8 cellular contexts compared by ENCODE assay signal in the genomic region with DNA sequence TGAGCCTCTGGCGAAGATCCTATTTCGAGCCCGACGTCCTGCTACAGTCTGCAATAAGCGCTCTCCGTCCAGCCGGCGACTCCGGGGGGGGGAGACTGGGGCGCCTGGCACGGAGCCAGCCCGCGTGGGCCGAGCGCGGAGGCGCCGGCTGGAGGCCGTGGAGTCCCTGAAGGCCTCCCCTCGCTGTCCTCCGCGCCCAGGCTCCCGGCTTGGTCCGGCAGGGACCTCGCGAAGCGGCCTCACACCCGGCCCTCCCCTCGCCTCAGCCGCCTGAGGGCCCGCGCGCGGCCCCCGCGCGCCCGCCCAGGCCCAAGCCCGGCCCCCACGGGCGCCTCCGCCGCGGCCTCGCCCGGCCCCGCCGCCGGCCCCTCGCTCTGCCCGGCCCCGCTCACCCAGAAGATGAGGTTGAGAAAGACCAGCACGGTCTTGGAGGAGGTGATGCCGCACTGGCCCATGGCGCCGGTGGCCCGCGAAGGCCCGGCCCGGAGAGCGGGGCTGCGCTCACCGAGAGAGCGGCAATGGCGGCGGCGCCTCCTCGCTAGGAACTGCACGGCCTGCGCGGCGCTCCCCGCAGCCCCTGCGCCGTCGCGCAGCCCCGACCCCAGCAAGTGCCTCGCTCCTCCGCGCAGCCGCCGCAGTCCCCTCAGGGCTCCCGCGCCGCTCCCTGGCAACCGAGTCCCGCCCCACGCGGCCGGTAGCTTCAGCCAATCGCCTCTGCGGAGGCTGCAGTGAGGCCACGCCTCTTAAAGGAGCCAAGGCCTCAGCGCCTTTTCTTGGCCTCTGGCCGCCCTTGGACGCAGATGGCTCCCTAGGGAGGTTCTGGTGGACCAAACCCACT. TPM values are rescaled to one million over a fixed set of nuclear protein-coding genes. Genes with fewer than 3 reads are reported as not detected.
DNase-seq lines count a peak whose midpoint lies in the region; ATAC-seq lines count a peak whose summit lies in the region.

TSPAN3 (minus strand) TSS at position 610 of the 838 bp plus-strand sequence; CDS start at position 455, 155 bp downstream.

- CTCF ChIA-PET in activated CD8-positive, alpha-beta memory T cell treated with anti-CD3 and anti-CD28 coated beads for 36 hours (lab: Charles Lee) = interaction anchor here (0.7 to 1.0 kb wide), 2 partner anchors 57 to 472 kb away, joined by 3 read pairs; no protein-coding TSS in a partner anchor

- DNase-seq in COLO829 (ENCODE audit: low spot score) (peak; percentile 71), HT1080 (ENCODE audit: low read depth) (peak; percentile 86), NOMO-1 (lab: John Stamatoyannopoulos, UW; ENCODE audit: unreplicated experiment in 2 of 2) (peak; percentile 88 to 90), lung microvascular endothelial cell (ENCODE audit: low read depth in 2 of 2) (peak; percentile 94 to 95)
- DNase-seq in effector CD8-positive, alpha-beta T cell (lab: John Stamatoyannopoulos, UW) = peak; percentile 88
- DNase-seq in stimulated activated CD4-positive, alpha-beta T cell treated with anti-CD3 and anti-CD28 coated beads, TNF-alpha, amount 100 ng/mL, for 4 hours (ENCODE audit: low read depth in 3 of 3) = peak; percentile 84 to 87 (median 84)

- POLR2A ChIA-PET in activated CD8-positive, alpha-beta memory T cell treated with anti-CD3 and anti-CD28 coated beads for 36 hours (lab: Charles Lee) = interaction anchor here (0.6 to 1.0 kb wide), 2 partner anchors 73 to 82 kb away, joined by 3 read pairs; no protein-coding TSS in a partner anchor

- ATAC-seq in GM21367 (IDR thresholded peaks at IDR 0.05; ENCODE audit: unreplicated experiment) = peak; percentile 84

RNA-seq across cellular contexts. Expression of gene TSPAN3, which starts in this region (rescaled TPM):
- total RNA-seq in HT1080 (2014; rRNA removed; shearing (Covaris generic)) = 187 and 216 TPM in 2 replicates
- 217 and 223 TPM in 2 replicates for polyA plus RNA-seq in HT1080 (2015; cell fraction: cytosol; rRNA removed)
- polyA plus RNA-seq in HT1080 (2015; cell fraction: nucleus; rRNA removed) = 106 and 137 TPM in 2 replicates
- total RNA-seq in activated CD8-positive, alpha-beta memory T cell treated with anti-CD3 and anti-CD28 coated beads for 36 hours = 10 to 100 TPM; 49.1 to 49.4 TPM
- total RNA-seq in lung microvascular endothelial cell = 164 and 170 TPM in 2 replicates

Comparison
In these comparisons a context has a peak if more than half of its experiments do, and no peak if none do; other contexts are left out.
1. Peak in every context shown above with its lines: DNase-seq and ATAC-seq.